19 cellular contexts compared by ENCODE assay signal in the genomic region with DNA sequence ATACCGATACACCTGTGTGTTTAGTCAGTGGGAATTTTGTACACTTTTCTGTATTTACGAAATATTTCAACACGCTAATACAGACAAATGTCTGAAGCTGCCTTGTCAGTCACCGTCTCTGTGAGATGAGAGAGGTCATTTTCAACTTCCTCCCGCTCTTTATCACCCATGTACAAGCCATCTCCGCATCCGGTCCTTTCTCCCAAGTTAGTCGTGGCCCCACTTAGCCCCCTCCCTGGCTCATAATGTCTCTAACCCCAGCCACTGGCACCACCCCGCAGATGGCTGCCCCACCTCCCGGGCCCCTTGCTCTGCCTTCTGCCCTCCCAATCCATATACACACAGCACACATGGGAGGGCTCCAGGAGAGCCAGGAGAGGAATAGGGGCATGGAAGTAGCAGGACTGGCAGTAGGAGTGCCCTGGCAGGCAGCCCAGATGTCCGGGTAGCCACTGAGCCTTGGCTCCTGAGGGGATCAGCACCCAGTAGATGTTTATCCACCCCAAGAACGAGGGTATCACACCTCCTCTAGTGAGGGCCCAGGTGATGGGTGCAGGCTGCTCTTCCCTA. TPM values are rescaled to one million over a fixed set of nuclear protein-coding genes. Genes with fewer than 3 reads are reported as not detected.
"Had no signal": no experiment of that assay in that cellular context is flagged by ENCODE, and none has a peak within 500 bp of the region (broad histone marks: within the 10 kb centered on the region; RNA-seq: fewer than 3 reads in every experiment).

No MANE protein-coding gene starts in this region.

- H3K27ac Mint-ChIP-seq: activated CD4-positive, alpha-beta memory T cell treated with anti-CD3 and anti-CD28 coated beads for 36 hours; activated naive CD8-positive, alpha-beta T cell treated with anti-CD3 and anti-CD28 coated beads, Interleukin-2, amount 10 ng/mL, durations not matched to agents 7 days and 5 days; nephron; stimulated activated naive B cell treated with anti-CD40 and anti-IgM and Interleukin-4, amounts not matched to agents 10 μg/mL and 1 μg/mL and 100 μg/mL, for 72 hours; T-helper 17 cell had no signal

- H3K27me3 ChIP-seq: upper lobe of left lung had no signal

- DNase-seq: activated CD4-positive, alpha-beta memory T cell treated with anti-CD3 and anti-CD28 coated beads for 36 hours; activated CD4-positive, alpha-beta T cell treated with anti-CD3 and anti-CD28 coated beads for 1 hour; activated gamma-delta T cell; activated naive CD8-positive, alpha-beta T cell treated with anti-CD3 and anti-CD28 coated beads, Interleukin-2, amount 10 ng/mL, durations not matched to agents 7 days and 5 days; activated T-cell treated with anti-CD3 and anti-CD28 coated beads, Interleukin-2, amount 50 U/mL, for 4 hours; esophagus squamous epithelium; foreskin fibroblast; glutamatergic neuron; left colon; spleen; stimulated activated CD4-positive, alpha-beta T cell treated with anti-CD3 and anti-CD28 coated beads, Interleukin-1b, Interleukin-23, amount 100 ng/mL, for 48 hours; stimulated activated naive B cell treated with anti-CD40 and anti-IgM and Interleukin-4, amounts not matched to agents 10 μg/mL and 1 μg/mL and 100 μg/mL, for 72 hours; T-helper 17 cell had no signal

- ATAC-seq: activated T-cell treated with anti-CD3 and anti-CD28 coated beads, Interleukin-2, amount 50 U/mL, for 4 hours; left colon; sciatic nerve; stimulated activated naive B cell treated with anti-CD40 and anti-IgM and Interleukin-4, amounts not matched to agents 10 μg/mL and 1 μg/mL and 100 μg/mL, for 72 hours; T-helper 17 cell had no signal

- H3K9me3 ChIP-seq: esophagus squamous epithelium, spleen, upper lobe of left lung had no signal

- H3K9me3 Mint-ChIP-seq: activated CD4-positive, alpha-beta memory T cell treated with anti-CD3 and anti-CD28 coated beads for 36 hours; activated naive CD8-positive, alpha-beta T cell treated with anti-CD3 and anti-CD28 coated beads, Interleukin-2, amount 10 ng/mL, durations not matched to agents 7 days and 5 days; activated T-cell treated with anti-CD3 and anti-CD28 coated beads, Interleukin-2, amount 50 U/mL, for 4 hours; nephron; stimulated activated naive B cell treated with anti-CD40 and anti-IgM and Interleukin-4, amounts not matched to agents 10 μg/mL and 1 μg/mL and 100 μg/mL, for 72 hours had no signal

- H3K36me3 ChIP-seq: esophagus squamous epithelium, spleen, upper lobe of left lung had no signal

- H3K4me3 ChIP-seq: esophagus squamous epithelium, spleen, upper lobe of left lung had no signal

- H3K4me3 Mint-ChIP-seq: activated CD4-positive, alpha-beta memory T cell treated with anti-CD3 and anti-CD28 coated beads for 36 hours; activated naive CD8-positive, alpha-beta T cell treated with anti-CD3 and anti-CD28 coated beads, Interleukin-2, amount 10 ng/mL, durations not matched to agents 7 days and 5 days; activated T-cell treated with anti-CD3 and anti-CD28 coated beads, Interleukin-2, amount 50 U/mL, for 4 hours; nephron; stimulated activated naive B cell treated with anti-CD40 and anti-IgM and Interleukin-4, amounts not matched to agents 10 μg/mL and 1 μg/mL and 100 μg/mL, for 72 hours; T-helper 17 cell had no signal

- H3K36me3 Mint-ChIP-seq: activated CD4-positive, alpha-beta memory T cell treated with anti-CD3 and anti-CD28 coated beads for 36 hours; activated naive CD8-positive, alpha-beta T cell treated with anti-CD3 and anti-CD28 coated beads, Interleukin-2, amount 10 ng/mL, durations not matched to agents 7 days and 5 days; stimulated activated naive B cell treated with anti-CD40 and anti-IgM and Interleukin-4, amounts not matched to agents 10 μg/mL and 1 μg/mL and 100 μg/mL, for 72 hours had no signal

- H3K27ac ChIP-seq: esophagus squamous epithelium, upper lobe of left lung had no signal

RNA-seq across cellular contexts. Expression of gene RUFY4, which starts 2.0 kb away (rescaled TPM):
- total RNA-seq: bronchial epithelial cell, esophagus squamous epithelium, lung microvascular endothelial cell, pulmonary artery endothelial cell had no signal

RNA-seq across cellular contexts. Expression of gene CXCR2, which starts 58.8 kb away (rescaled TPM):
- total RNA-seq: activated CD4-positive, alpha-beta memory T cell treated with anti-CD3 and anti-CD28 coated beads for 36 hours; activated T-cell treated with anti-CD3 and anti-CD28 coated beads, Interleukin-2, amount 50 U/mL, for 4 hours; bronchial epithelial cell; lung microvascular endothelial cell; pulmonary artery endothelial cell had no signal
